Comparison of ENCODE assay signal across 14 cellular contexts in genomic region chr9:129322022-129322621, GRCh38.
A peak's percentile ranks its signal among the peaks of the same experiment; 100 is the strongest.
DNase-seq lines count a peak whose midpoint lies in the region; ATAC-seq, FAIRE-seq and TF ChIP-seq lines count a peak whose summit lies in the region.
"Had no signal": no experiment of that assay in that cellular context is flagged by ENCODE, and none has a peak within 500 bp of the region (broad histone marks: within the 10 kb centered on the region; RNA-seq: fewer than 3 reads in every experiment).

No MANE protein-coding gene starts in this region.

- H3K79me2 ChIP-seq in KMS-11 (ENCODE audit: insufficient read depth, low read depth) (no peaks in the 10 kb centered on the region), parathyroid adenoma (no peaks in the 10 kb centered on the region)

- no peak for TF ChIP-seq RAD21 in A549 (conservative IDR thresholded peaks at IDR 0.05 in 1 of 2, IDR thresholded peaks at IDR 0.05 in 1 of 2)

- H3K4me3 ChIP-seq in A549 = no peak overlapping the region
- H3K4me3 ChIP-seq in KMS-11 (IDR thresholded peaks at IDR 0.05; ENCODE audit: insufficient read depth, low read depth, low read length) = no peak overlapping the region
- H3K4me3 ChIP-seq in esophagus squamous epithelium = peak overlapping the region in 2 of 4 donors; percentile 48 to 59
- peak overlapping the region; percentile 70 for H3K4me3 ChIP-seq in parathyroid adenoma (ENCODE audit: low read depth, low read length)

- H3K9me3 ChIP-seq in A549 (no peaks in the 10 kb centered on the region), esophagus squamous epithelium (no peaks in the 10 kb centered on the region), parathyroid adenoma (ENCODE audit: control insufficient read depth, low read length) (no peaks in the 10 kb centered on the region)
- H3K9me3 ChIP-seq: neutrophil had no signal

- TF ChIP-seq CTCF in A549 (IDR thresholded peaks at IDR 0.05) (no peak), KMS-11 (conservative IDR thresholded peaks at IDR 0.05; ENCODE audit: low read depth, low read length) (no peak), esophagus squamous epithelium (IDR thresholded peaks at IDR 0.05) (no peak), parathyroid adenoma (IDR thresholded peaks at IDR 0.05) (no peak)

- TF ChIP-seq EP300 in A549 (IDR thresholded peaks at IDR 0.05) = no peak

- no peaks in the 10 kb centered on the region for H4K20me1 ChIP-seq in KMS-11 (ENCODE audit: insufficient read depth)

- CTCF ChIA-PET in A549 (lab: Yijun Ruan, JAX) = interaction anchor here (0.6 to 3.1 kb wide), 8 partner anchors 10 to 184 kb away, joined by 3 to 14 read pairs (median 4); no protein-coding TSS in a partner anchor

- no peak overlapping the region for H2AFZ ChIP-seq in KMS-11 (ENCODE audit: low read depth)
- no peak overlapping the region for H2AFZ ChIP-seq in parathyroid adenoma

- H3K27ac ChIP-seq in A549 (peak overlapping the region; percentile 38 to 82; a peak in 4 of 6 replicates), KMS-11 (no peak overlapping the region), esophagus squamous epithelium (peak overlapping the region; percentile 77 to 89 (median 85)), parathyroid adenoma (peak overlapping the region; percentile 89)
- H3K27ac ChIP-seq: neutrophil had no signal

- H3K4me1 ChIP-seq in A549 (peaks cover 39% of the 10 kb centered on the region), KMS-11 (ENCODE audit: low read depth, poor library complexity, severe bottlenecking) (peaks cover 64% of the 10 kb centered on the region), esophagus squamous epithelium (peaks cover 25 to 75% (median 42%) of the 10 kb centered on the region in 3 donors), parathyroid adenoma (peaks cover 8% of the 10 kb centered on the region)

- no peaks in the 10 kb centered on the region for H3K27me3 ChIP-seq in KMS-11 (ENCODE audit: insufficient read depth, low read depth)
- no peaks in the 10 kb centered on the region for H3K27me3 ChIP-seq in esophagus squamous epithelium
- H3K27me3 ChIP-seq in parathyroid adenoma (ENCODE audit: control insufficient read depth, insufficient read depth, low read length) = no peaks in the 10 kb centered on the region

- H3K4me2 ChIP-seq in A549 (no peak overlapping the region), KMS-11 (peak overlapping the region; percentile 98; the same call in 1 of the 2 replicates), parathyroid adenoma (ENCODE audit: low read length) (peak overlapping the region; percentile 84)

- no peak overlapping the region for H3K9ac ChIP-seq in KMS-11
- H3K9ac ChIP-seq in parathyroid adenoma = no peak overlapping the region

- H3K36me3 ChIP-seq in KMS-11 (ENCODE audit: insufficient read depth) = no peaks in the 10 kb centered on the region
- H3K36me3 ChIP-seq in esophagus squamous epithelium = no peaks in the 10 kb centered on the region
- H3K36me3 ChIP-seq in parathyroid adenoma (ENCODE audit: control insufficient read depth, insufficient read depth, low read length) = no peaks in the 10 kb centered on the region
- H3K36me3 ChIP-seq: neutrophil had no signal

- intact Hi-C loops in esophagus squamous epithelium (cut with DNase I) = no loop called here

- POLR2A ChIA-PET in A549 (lab: Yijun Ruan, JAX) = no interaction called here

- no peak for ATAC-seq in A549

- DNase-seq in A549 (ENCODE audit: low read depth in 1 of 2, low spot score in 1 of 2) (no peak), esophagus squamous epithelium (lab: John Stamatoyannopoulos, UW) (no peak), epidermal melanocyte (ENCODE audit: insufficient read length, low spot score) (no peak), cerebellar nuclear complex (lab: John Stamatoyannopoulos, UW) (no peak), globus pallidus (ENCODE audit: low spot score) (no peak)
- DNase-seq in stimulated activated naive CD4-positive, alpha-beta T cell treated with Interleukin-2 at 50 U/mL for 16 hours (lab: John Stamatoyannopoulos, UW) = no peak
- DNase-seq: COR-L47, dermis blood vessel endothelial cell, NCI-H526 treated with DMSO at 0.1 percent for 48 hours, T-helper 1 cell had no signal

- no peak for FAIRE-seq in A549 (lab: Jason Lieb, UNC)
- FAIRE-seq: GM12892 had no signal

- 91% methylated on average over 4 of the region's 7 CpGs for WGBS in A549 (ENCODE audit: missing lambda C conversion rate)
- WGBS in esophagus squamous epithelium, 2 donors = 95% methylated on average over 4 of the region's 7 CpGs; no CpG with 5 or more reads in 1 of the 2 donors

- TF ChIP-seq POLR2A in A549 (IDR thresholded peaks at IDR 0.05; ENCODE audit: low read length) = no peak
- TF ChIP-seq POLR2A in esophagus squamous epithelium (IDR thresholded peaks at IDR 0.05) = no peak

TF ChIP-seq in A549, 52 proteins besides CTCF, POLR2A, EP300 and RAD21:
- TF ChIP-seq JUN (IDR thresholded peaks at IDR 0.05) (no peak), HOXA7 (CRISPR knock-in tag; IDR thresholded peaks at IDR 0.05) (no peak), HOXB5 (CRISPR knock-in tag; IDR thresholded peaks at IDR 0.05) (no peak), ZSCAN20 (CRISPR knock-in tag; IDR thresholded peaks at IDR 0.05) (no peak), POLR2AphosphoS2 (conservative IDR thresholded peaks at IDR 0.05; ENCODE audit: low read length) (no peak), GATA3 (IDR thresholded peaks at IDR 0.05; ENCODE audit: borderline replicate concordance) (no peak), CHD2 (IDR thresholded peaks at IDR 0.05; ENCODE audit: low read length, partially characterized antibody) (no peak), CHD4 (IDR thresholded peaks at IDR 0.05; ENCODE audit: borderline replicate concordance) (no peak), NR3C1 (IDR thresholded peaks at IDR 0.05) (no peak), FOSL2 (IDR thresholded peaks at IDR 0.05) (no peak), FOSL2 (CRISPR knock-in tag; IDR thresholded peaks at IDR 0.05) (no peak), RCOR1 (IDR thresholded peaks at IDR 0.05; ENCODE audit: low read depth, low read length) (no peak), KDM5A (IDR thresholded peaks at IDR 0.05) (no peak), RARB (CRISPR knock-in tag; IDR thresholded peaks at IDR 0.05) (no peak), FOXS1 (CRISPR knock-in tag; IDR thresholded peaks at IDR 0.05) (no peak)
- TF ChIP-seq, protein P1, sequence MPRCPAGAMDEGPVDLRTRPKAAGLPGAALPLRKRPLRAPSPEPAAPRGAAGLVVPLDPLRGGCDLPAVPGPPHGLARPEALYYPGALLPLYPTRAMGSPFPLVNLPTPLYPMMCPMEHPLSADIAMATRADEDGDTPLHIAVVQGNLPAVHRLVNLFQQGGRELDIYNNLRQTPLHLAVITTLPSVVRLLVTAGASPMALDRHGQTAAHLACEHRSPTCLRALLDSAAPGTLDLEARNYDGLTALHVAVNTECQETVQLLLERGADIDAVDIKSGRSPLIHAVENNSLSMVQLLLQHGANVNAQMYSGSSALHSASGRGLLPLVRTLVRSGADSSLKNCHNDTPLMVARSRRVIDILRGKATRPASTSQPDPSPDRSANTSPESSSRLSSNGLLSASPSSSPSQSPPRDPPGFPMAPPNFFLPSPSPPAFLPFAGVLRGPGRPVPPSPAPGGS (IDR thresholded peaks at IDR 0.05) = no peak
- TF ChIP-seq, protein P2, sequence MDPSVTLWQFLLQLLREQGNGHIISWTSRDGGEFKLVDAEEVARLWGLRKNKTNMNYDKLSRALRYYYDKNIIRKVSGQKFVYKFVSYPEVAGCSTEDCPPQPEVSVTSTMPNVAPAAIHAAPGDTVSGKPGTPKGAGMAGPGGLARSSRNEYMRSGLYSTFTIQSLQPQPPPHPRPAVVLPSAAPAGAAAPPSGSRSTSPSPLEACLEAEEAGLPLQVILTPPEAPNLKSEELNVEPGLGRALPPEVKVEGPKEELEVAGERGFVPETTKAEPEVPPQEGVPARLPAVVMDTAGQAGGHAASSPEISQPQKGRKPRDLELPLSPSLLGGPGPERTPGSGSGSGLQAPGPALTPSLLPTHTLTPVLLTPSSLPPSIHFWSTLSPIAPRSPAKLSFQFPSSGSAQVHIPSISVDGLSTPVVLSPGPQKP (IDR thresholded peaks at IDR 0.05; ENCODE audit: low read depth, low read length) = no peak
